8 cellular contexts compared by ENCODE assay signal in genomic region chr14:67738740-67739504, GRCh38. TPM values are rescaled to one million over a fixed set of nuclear protein-coding genes. Genes with fewer than 3 reads are reported as not detected.
DNase-seq lines count a peak whose midpoint lies in the region; ATAC-seq and TF ChIP-seq lines count a peak whose summit lies in the region.

No MANE protein-coding gene starts in this region.

- peak; percentile 11 to 12 for DNase-seq in activated CD4-positive, alpha-beta T cell treated with anti-CD3 and anti-CD28 coated beads, Interleukin-2, amount 50 U/mL, for 4 hours
- DNase-seq in activated CD4-positive, alpha-beta T cell treated with anti-CD3 and anti-CD28 coated beads, Interleukin-2, amount 10 ng/mL, durations not matched to agents 7 days and 5 days: no peak
- DNase-seq in T1000 (lab: John Stamatoyannopoulos, UW) (peak; percentile 86), left cardiac atrium (peak; percentile 73), type B pancreatic cell (ENCODE audit: extremely low spot score, unreplicated experiment) (no peak)
- no peak for DNase-seq in activated T-helper 1 cell treated with anti-CD3 and anti-CD28 coated beads, Interleukin-12 subunit alpha, Interleukin-12 subunit beta, Interleukin-2, Interleukin-4 antibody, amounts not matched to agents 30 ng/mL and 10 ng/mL and 1 ng/mL, durations not matched to agents 14 hours and 24 hours and 36 hours (ENCODE audit: low spot score)

- ATAC-seq in left cardiac atrium (peak; percentile 86 to 88), HG03571 (IDR thresholded peaks at IDR 0.05; ENCODE audit: unreplicated experiment) (no peak), GM18870 (IDR thresholded peaks at IDR 0.05; ENCODE audit: unreplicated experiment) (no peak)

- CTCF ChIA-PET in activated CD4-positive, alpha-beta T cell treated with anti-CD3 and anti-CD28 coated beads, Interleukin-2, amount 10 ng/mL, durations not matched to agents 7 days and 5 days (lab: Charles Lee): no interaction called here

- POLR2A ChIA-PET in activated CD4-positive, alpha-beta T cell treated with anti-CD3 and anti-CD28 coated beads, Interleukin-2, amount 10 ng/mL, durations not matched to agents 7 days and 5 days (lab: Charles Lee): interaction anchor here (0.6 to 1.1 kb wide), 2 partner anchors 8 to 414 kb away, joined by 4 read pairs; no protein-coding TSS in a partner anchor

- no peak overlapping the region for H3K27ac Mint-ChIP-seq in activated CD4-positive, alpha-beta T cell treated with anti-CD3 and anti-CD28 coated beads, Interleukin-2, amount 10 ng/mL, durations not matched to agents 7 days and 5 days
- H3K27ac Mint-ChIP-seq in type B pancreatic cell: peak overlapping the region; percentile 80
- H3K27ac Mint-ChIP-seq in activated T-helper 1 cell treated with anti-CD3 and anti-CD28 coated beads, Interleukin-12 subunit alpha, Interleukin-12 subunit beta, Interleukin-2, Interleukin-4 antibody, amounts not matched to agents 30 ng/mL and 10 ng/mL and 1 ng/mL, durations not matched to agents 14 hours and 24 hours and 36 hours: no peak overlapping the region

- intact Hi-C loops in left cardiac atrium (cut with DNase I): no loop called here
- intact Hi-C loops in activated T-helper 1 cell treated with anti-CD3 and anti-CD28 coated beads, Interleukin-12 subunit alpha, Interleukin-12 subunit beta, Interleukin-2, Interleukin-4 antibody, amounts not matched to agents 30 ng/mL and 10 ng/mL and 1 ng/mL, durations not matched to agents 14 hours and 24 hours and 36 hours (cut with micrococcal nuclease): no loop called here

- peaks cover 6% of the 10 kb centered on the region for H3K27me3 Mint-ChIP-seq in activated CD4-positive, alpha-beta T cell treated with anti-CD3 and anti-CD28 coated beads, Interleukin-2, amount 10 ng/mL, durations not matched to agents 7 days and 5 days
- peaks cover 2% of the 10 kb centered on the region for H3K27me3 Mint-ChIP-seq in type B pancreatic cell
- peaks cover 6% of the 10 kb centered on the region for H3K27me3 Mint-ChIP-seq in activated T-helper 1 cell treated with anti-CD3 and anti-CD28 coated beads, Interleukin-12 subunit alpha, Interleukin-12 subunit beta, Interleukin-2, Interleukin-4 antibody, amounts not matched to agents 30 ng/mL and 10 ng/mL and 1 ng/mL, durations not matched to agents 14 hours and 24 hours and 36 hours (ENCODE audit: insufficient read depth)

- no peaks in the 10 kb centered on the region for H3K9me3 Mint-ChIP-seq in activated CD4-positive, alpha-beta T cell treated with anti-CD3 and anti-CD28 coated beads, Interleukin-2, amount 10 ng/mL, durations not matched to agents 7 days and 5 days
- H3K9me3 Mint-ChIP-seq in type B pancreatic cell: no peaks in the 10 kb centered on the region
- H3K9me3 Mint-ChIP-seq in activated T-helper 1 cell treated with anti-CD3 and anti-CD28 coated beads, Interleukin-12 subunit alpha, Interleukin-12 subunit beta, Interleukin-2, Interleukin-4 antibody, amounts not matched to agents 30 ng/mL and 10 ng/mL and 1 ng/mL, durations not matched to agents 14 hours and 24 hours and 36 hours: no peaks in the 10 kb centered on the region

- no peak for TF ChIP-seq CTCF in type B pancreatic cell (conservative IDR thresholded peaks at IDR 0.05)

- no peak overlapping the region for H3K4me3 Mint-ChIP-seq in activated CD4-positive, alpha-beta T cell treated with anti-CD3 and anti-CD28 coated beads, Interleukin-2, amount 10 ng/mL, durations not matched to agents 7 days and 5 days
- peak overlapping the region; percentile 63 for H3K4me3 Mint-ChIP-seq in type B pancreatic cell
- H3K4me3 Mint-ChIP-seq in activated T-helper 1 cell treated with anti-CD3 and anti-CD28 coated beads, Interleukin-12 subunit alpha, Interleukin-12 subunit beta, Interleukin-2, Interleukin-4 antibody, amounts not matched to agents 30 ng/mL and 10 ng/mL and 1 ng/mL, durations not matched to agents 14 hours and 24 hours and 36 hours: no peak overlapping the region

- H3K4me1 Mint-ChIP-seq in activated CD4-positive, alpha-beta T cell treated with anti-CD3 and anti-CD28 coated beads, Interleukin-2, amount 10 ng/mL, durations not matched to agents 7 days and 5 days: no peaks in the 10 kb centered on the region
- peaks cover 5% of the 10 kb centered on the region for H3K4me1 Mint-ChIP-seq in type B pancreatic cell (ENCODE audit: unreplicated experiment)
- no peaks in the 10 kb centered on the region for H3K4me1 Mint-ChIP-seq in activated T-helper 1 cell treated with anti-CD3 and anti-CD28 coated beads, Interleukin-12 subunit alpha, Interleukin-12 subunit beta, Interleukin-2, Interleukin-4 antibody, amounts not matched to agents 30 ng/mL and 10 ng/mL and 1 ng/mL, durations not matched to agents 14 hours and 24 hours and 36 hours (ENCODE audit: low read depth)

- no peaks in the 10 kb centered on the region for H3K36me3 Mint-ChIP-seq in activated CD4-positive, alpha-beta T cell treated with anti-CD3 and anti-CD28 coated beads, Interleukin-2, amount 10 ng/mL, durations not matched to agents 7 days and 5 days (ENCODE audit: low read depth)
- no peaks in the 10 kb centered on the region for H3K36me3 Mint-ChIP-seq in type B pancreatic cell
- no peaks in the 10 kb centered on the region for H3K36me3 Mint-ChIP-seq in activated T-helper 1 cell treated with anti-CD3 and anti-CD28 coated beads, Interleukin-12 subunit alpha, Interleukin-12 subunit beta, Interleukin-2, Interleukin-4 antibody, amounts not matched to agents 30 ng/mL and 10 ng/mL and 1 ng/mL, durations not matched to agents 14 hours and 24 hours and 36 hours (ENCODE audit: low read depth)

RNA-seq across cellular contexts. Expression of gene RDH12, which starts 37.2 kb away (rescaled TPM):
- total RNA-seq in activated CD4-positive, alpha-beta T cell treated with anti-CD3 and anti-CD28 coated beads, Interleukin-2, amount 10 ng/mL, durations not matched to agents 7 days and 5 days: not detected
- total RNA-seq in left cardiac atrium (not detected), type B pancreatic cell (ENCODE audit: low replicate concordance) (2.6 and 3.3 TPM in 2 replicates)
- not detected in 2 replicates for total RNA-seq in activated T-helper 1 cell treated with anti-CD3 and anti-CD28 coated beads, Interleukin-12 subunit alpha, Interleukin-12 subunit beta, Interleukin-2, Interleukin-4 antibody, amounts not matched to agents 30 ng/mL and 10 ng/mL and 1 ng/mL, durations not matched to agents 14 hours and 24 hours and 36 hours

RNA-seq across cellular contexts. Expression of gene RDH11, which starts 43.4 kb away (rescaled TPM):
- 10 to 100 TPM; 36.7 to 37.9 TPM for total RNA-seq in activated CD4-positive, alpha-beta T cell treated with anti-CD3 and anti-CD28 coated beads, Interleukin-2, amount 10 ng/mL, durations not matched to agents 7 days and 5 days
- total RNA-seq in left cardiac atrium (10 to 100 TPM; 18.3 to 20.8 TPM), type B pancreatic cell (ENCODE audit: low replicate concordance) (63.8 and 66.5 TPM in 2 replicates)
- total RNA-seq in activated T-helper 1 cell treated with anti-CD3 and anti-CD28 coated beads, Interleukin-12 subunit alpha, Interleukin-12 subunit beta, Interleukin-2, Interleukin-4 antibody, amounts not matched to agents 30 ng/mL and 10 ng/mL and 1 ng/mL, durations not matched to agents 14 hours and 24 hours and 36 hours: 63.2 and 66.1 TPM in 2 replicates

Comparison
In these comparisons a context has a peak if more than half of its experiments do, and no peak if none do; other contexts are left out.
1. DNase-seq: peak in activated CD4-positive, alpha-beta T cell treated with anti-CD3 and anti-CD28 coated beads, Interleukin-2, amount 50 U/mL, for 4 hours (2 of 2), T1000 (single experiment) and left cardiac atrium (single experiment); none in activated CD4-positive, alpha-beta T cell treated with anti-CD3 and anti-CD28 coated beads, Interleukin-2, amount 10 ng/mL, durations not matched to agents 7 days and 5 days (single experiment), type B pancreatic cell (single experiment) and activated T-helper 1 cell treated with anti-CD3 and anti-CD28 coated beads, Interleukin-12 subunit alpha, Interleukin-12 subunit beta, Interleukin-2, Interleukin-4 antibody, amounts not matched to agents 30 ng/mL and 10 ng/mL and 1 ng/mL, durations not matched to agents 14 hours and 24 hours and 36 hours (single experiment).
2. ATAC-seq: peak in left cardiac atrium (2 of 2); none in HG03571 (single experiment) and GM18870 (single experiment).